ENCODE assay signal across 11 cellular contexts in genomic region chr4:7254736-7255487, GRCh38.
A peak's percentile ranks its signal among the peaks of the same experiment; 100 is the strongest.
DNase-seq lines count a peak whose midpoint lies in the region; ATAC-seq lines count a peak whose summit lies in the region.
"Had no signal": no experiment of that assay in that cellular context is flagged by ENCODE, and none has a peak within 500 bp of the region (broad histone marks: within the 10 kb centered on the region; RNA-seq: fewer than 3 reads in every experiment).

No MANE protein-coding gene starts in this region.

- H3K27ac ChIP-seq in BLaER1 treated with 17β-estradiol and CSF1 and Interleukin-3, amounts not matched to agents 10 nM and 100 nM = no peak overlapping the region
- H3K27ac ChIP-seq: HL-60 had no signal

- H3K4me3 Mint-ChIP-seq in activated T-helper 17 cell treated with anti-CD3 and anti-CD28 coated beads, Interleukin-2, amount 50 U/mL, for 72 hours = no peak overlapping the region
- no peak overlapping the region for H3K4me3 Mint-ChIP-seq in activated T-helper 2 cell treated with anti-CD3 and anti-CD28 coated beads, Interferon-gamma antibody, Interleukin-2, Interleukin-4, amounts not matched to agents 10 μg/mL and 5 μg/mL and 100 μg/mL, durations not matched to agents 14 hours and 24 hours and 36 hours (ENCODE audit: low read depth)
- H3K4me3 Mint-ChIP-seq: central memory CD8-positive, alpha-beta T cell had no signal

- H3K36me3 ChIP-seq in BLaER1 treated with 17β-estradiol and CSF1 and Interleukin-3, amounts not matched to agents 10 nM and 100 nM = no peaks in the 10 kb centered on the region

- peak overlapping the region in 9 of 11 experiments; percentile 15 to 87 (median 80); a peak in 18 of 22 replicates for H3K4me2 ChIP-seq in BLaER1 treated with 17β-estradiol and CSF1 and Interleukin-3, amounts not matched to agents 10 nM and 100 nM

- peak; percentile 69 for ATAC-seq in GM19035 (IDR thresholded peaks at IDR 0.05; ENCODE audit: unreplicated experiment)
- peak; percentile 57 for ATAC-seq in HG02973 (IDR thresholded peaks at IDR 0.05; ENCODE audit: unreplicated experiment)
- no peak for ATAC-seq in activated T-helper 17 cell treated with anti-CD3 and anti-CD28 coated beads, Interleukin-2, amount 50 U/mL, for 72 hours (replicated peaks)

- H3K9me3 Mint-ChIP-seq in activated T-helper 17 cell treated with anti-CD3 and anti-CD28 coated beads, Interleukin-2, amount 50 U/mL, for 72 hours = no peaks in the 10 kb centered on the region
- H3K9me3 Mint-ChIP-seq in activated T-helper 2 cell treated with anti-CD3 and anti-CD28 coated beads, Interferon-gamma antibody, Interleukin-2, Interleukin-4, amounts not matched to agents 10 μg/mL and 5 μg/mL and 100 μg/mL, durations not matched to agents 14 hours and 24 hours and 36 hours = no peaks in the 10 kb centered on the region

- H4K20me1 ChIP-seq in BLaER1 treated with 17β-estradiol and CSF1 and Interleukin-3, amounts not matched to agents 10 nM and 100 nM = peaks cover 0 to 21% (median 4%) of the 10 kb centered on the region in 11 experiments; a peak in 9 of 22 replicates

- no peak for DNase-seq in activated T-helper 2 cell treated with anti-CD3 and anti-CD28 coated beads, Interferon-gamma antibody, Interleukin-2, Interleukin-4, amounts not matched to agents 10 μg/mL and 5 μg/mL and 100 μg/mL, durations not matched to agents 14 hours and 24 hours and 36 hours (ENCODE audit: low spot score)
- no peak for DNase-seq in NCI-H510A (lab: John Stamatoyannopoulos, UW)
- no peak for DNase-seq in NCI-H748 (lab: John Stamatoyannopoulos, UW; ENCODE audit: unreplicated experiment)
- no peak for DNase-seq in effector CD8-positive, alpha-beta T cell (lab: John Stamatoyannopoulos, UW)
- DNase-seq: activated CD4-positive, alpha-beta T cell treated with anti-CD3 and anti-CD28 coated beads, Interleukin-2, amount 50 U/mL, for 4 hours had no signal

- H3K27me3 Mint-ChIP-seq in activated T-helper 17 cell treated with anti-CD3 and anti-CD28 coated beads, Interleukin-2, amount 50 U/mL, for 72 hours = peaks cover 16% of the 10 kb centered on the region
- H3K27me3 Mint-ChIP-seq in activated T-helper 2 cell treated with anti-CD3 and anti-CD28 coated beads, Interferon-gamma antibody, Interleukin-2, Interleukin-4, amounts not matched to agents 10 μg/mL and 5 μg/mL and 100 μg/mL, durations not matched to agents 14 hours and 24 hours and 36 hours (ENCODE audit: low read depth) = no peaks in the 10 kb centered on the region

- H3K4me1 Mint-ChIP-seq in activated T-helper 17 cell treated with anti-CD3 and anti-CD28 coated beads, Interleukin-2, amount 50 U/mL, for 72 hours = no peaks in the 10 kb centered on the region
- H3K4me1 Mint-ChIP-seq in activated T-helper 2 cell treated with anti-CD3 and anti-CD28 coated beads, Interferon-gamma antibody, Interleukin-2, Interleukin-4, amounts not matched to agents 10 μg/mL and 5 μg/mL and 100 μg/mL, durations not matched to agents 14 hours and 24 hours and 36 hours (ENCODE audit: low read depth) = no peaks in the 10 kb centered on the region
- H3K4me1 Mint-ChIP-seq: central memory CD8-positive, alpha-beta T cell had no signal

- H3K27ac Mint-ChIP-seq in activated T-helper 17 cell treated with anti-CD3 and anti-CD28 coated beads, Interleukin-2, amount 50 U/mL, for 72 hours = peak overlapping the region; percentile 48
- no peak overlapping the region for H3K27ac Mint-ChIP-seq in activated T-helper 2 cell treated with anti-CD3 and anti-CD28 coated beads, Interferon-gamma antibody, Interleukin-2, Interleukin-4, amounts not matched to agents 10 μg/mL and 5 μg/mL and 100 μg/mL, durations not matched to agents 14 hours and 24 hours and 36 hours

- H3K27me3 ChIP-seq in BLaER1 treated with 17β-estradiol and CSF1 and Interleukin-3, amounts not matched to agents 10 nM and 100 nM = no peaks in the 10 kb centered on the region

- intact Hi-C loops in activated T-helper 2 cell treated with anti-CD3 and anti-CD28 coated beads, Interferon-gamma antibody, Interleukin-2, Interleukin-4, amounts not matched to agents 10 μg/mL and 5 μg/mL and 100 μg/mL, durations not matched to agents 14 hours and 24 hours and 36 hours (cut with micrococcal nuclease) = no loop called here

- 0 out of 22 replicates have a peak overlapping the region, but pooled peaks of 1 of the 11 experiments have one; percentile 11 for H3K9ac ChIP-seq in BLaER1 treated with 17β-estradiol and CSF1 and Interleukin-3, amounts not matched to agents 10 nM and 100 nM

- H3K4me3 ChIP-seq in BLaER1 treated with 17β-estradiol and CSF1 and Interleukin-3, amounts not matched to agents 10 nM and 100 nM = no peak overlapping the region

- H3K36me3 Mint-ChIP-seq in activated T-helper 17 cell treated with anti-CD3 and anti-CD28 coated beads, Interleukin-2, amount 50 U/mL, for 72 hours (ENCODE audit: low read depth) = no peaks in the 10 kb centered on the region
- H3K36me3 Mint-ChIP-seq in activated T-helper 2 cell treated with anti-CD3 and anti-CD28 coated beads, Interferon-gamma antibody, Interleukin-2, Interleukin-4, amounts not matched to agents 10 μg/mL and 5 μg/mL and 100 μg/mL, durations not matched to agents 14 hours and 24 hours and 36 hours (ENCODE audit: low read depth) = no peaks in the 10 kb centered on the region

- H3K4me1 ChIP-seq in BLaER1 treated with 17β-estradiol and CSF1 and Interleukin-3, amounts not matched to agents 10 nM and 100 nM = peaks cover 7 to 72% (median 63%) of the 10 kb centered on the region in 10 experiments; a peak in 18 of 20 replicates

- peaks cover 0 to 9% (median 0%) of the 10 kb centered on the region in 11 experiments; a peak in 5 of 22 replicates for H3K9me3 ChIP-seq in BLaER1 treated with 17β-estradiol and CSF1 and Interleukin-3, amounts not matched to agents 10 nM and 100 nM (replicated peaks in 1 of 11)
